ENCODE assay signal across 1 cellular context in genomic region chr15:73991726-73992593, GRCh38.
TF ChIP-seq lines count a peak whose summit lies in the region.

STOML1 (minus strand) TSS chr15:73992295; CDS start chr15:73992223, 72 bp downstream.

TF ChIP-seq in K562, 482 proteins besides CTCF, POLR2A, EP300 and RAD21 (continued from another document and continues in another):
- TF ChIP-seq CREB3L1 (IDR thresholded peaks at IDR 0.05; ENCODE audit: borderline replicate concordance, low read depth) (0 out of 2 replicates have a peak, but pooled peaks have one; percentile 53), ZNF639 (CRISPR knock-in tag; conservative IDR thresholded peaks at IDR 0.05 in 1 of 2, IDR thresholded peaks at IDR 0.05 in 1 of 2) (peak in 1 of 2 experiments; percentile 89; a peak in 2 of 4 replicates), ZKSCAN1 (IDR thresholded peaks at IDR 0.05; ENCODE audit: low read depth, low read length) (no peak), LCOR (CRISPR knock-in tag; IDR thresholded peaks at IDR 0.05) (no peak), ZMIZ1 (IDR thresholded peaks at IDR 0.05; ENCODE audit: low read depth in 2 of 2, low read length in 2 of 2) (no peak), THAP12 (CRISPR knock-in tag; IDR thresholded peaks at IDR 0.05) (peak; percentile 100), SAFB2 (IDR thresholded peaks at IDR 0.05; ENCODE audit: borderline replicate concordance, low read depth, low read length, severe bottlenecking) (no peak), HDAC1 (IDR thresholded peaks at IDR 0.05) (peak in 1 of 2 experiments; percentile 93; a peak in 2 of 4 replicates), PRMT5 (CRISPR knock-in tag; IDR thresholded peaks at IDR 0.05) (no peak), MCM2 (IDR thresholded peaks at IDR 0.05; ENCODE audit: low read depth) (no peak), VEZF1 (CRISPR knock-in tag; IDR thresholded peaks at IDR 0.05) (peak; percentile 91), TFAP4 (CRISPR knock-in tag; IDR thresholded peaks at IDR 0.05; ENCODE audit: borderline replicate concordance) (peak; percentile 51; the same call in 1 of the 2 replicates), MAFG (tag; conservative IDR thresholded peaks at IDR 0.05) (no peak), CAMTA2 (CRISPR knock-in tag; conservative IDR thresholded peaks at IDR 0.05) (0 out of 2 replicates have a peak, but pooled peaks have one; percentile 30), SMARCB1 (IDR thresholded peaks at IDR 0.05; ENCODE audit: insufficient read length, low read depth) (no peak), MAZ (CRISPR knock-in tag; conservative IDR thresholded peaks at IDR 0.05 in 1 of 2, IDR thresholded peaks at IDR 0.05 in 1 of 2) (peak; percentile 80 to 89), ZNF830 (CRISPR knock-in tag; IDR thresholded peaks at IDR 0.05) (no peak), HMGN3 (IDR thresholded peaks at IDR 0.05; ENCODE audit: borderline replicate concordance, extremely low read depth, insufficient read length, low read depth, low read length) (peak; percentile 87), CHD4 (IDR thresholded peaks at IDR 0.05; ENCODE audit: insufficient read depth, insufficient replicate concordance, low read depth, low read length, poor library complexity, severe bottlenecking) (no peak), NR2C2 (CRISPR knock-in tag; IDR thresholded peaks at IDR 0.05) (no peak), NR2C2 (tag; IDR thresholded peaks at IDR 0.05) (peak; percentile 68; the same call in 1 of the 2 replicates), ELF1 (tag; IDR thresholded peaks at IDR 0.05) (peak; percentile 98), FIP1L1 (IDR thresholded peaks at IDR 0.05; ENCODE audit: low read depth, low read length, poor library complexity, severe bottlenecking) (peak; percentile 49), ZNF263 (CRISPR knock-in tag; IDR thresholded peaks at IDR 0.05; ENCODE audit: borderline replicate concordance) (peak; percentile 42; the same call in 1 of the 2 replicates), ZNF354B (CRISPR knock-in tag; IDR thresholded peaks at IDR 0.05) (no peak), ZNF24 (IDR thresholded peaks at IDR 0.05) (peak; percentile 46; the same call in 1 of the 2 replicates), FOSL1 (tag; conservative IDR thresholded peaks at IDR 0.05) (no peak), ETV5 (CRISPR knock-in tag; IDR thresholded peaks at IDR 0.05; ENCODE audit: low read depth) (peak; percentile 58; the same call in 1 of the 2 replicates), HIVEP1 (CRISPR knock-in tag; IDR thresholded peaks at IDR 0.05) (no peak), YY1 (IDR thresholded peaks at IDR 0.05; ENCODE audit: borderline replicate concordance in 1 of 3, control insufficient read depth in 1 of 3, extremely low read depth in 1 of 3, insufficient read depth in 3 of 3, insufficient read length in 1 of 3, insufficient replicate concordance in 2 of 3, low read depth in 1 of 3, low read length in 2 of 3) (peak in 2 of 3 experiments; percentile 55 to 66), KLF1 (tag; IDR thresholded peaks at IDR 0.05) (peak; percentile 84), LARP7 (IDR thresholded peaks at IDR 0.05) (no peak), IRF1 (CRISPR knock-in tag; IDR thresholded peaks at IDR 0.05; ENCODE audit: borderline replicate concordance) (no peak), ZNF766 (CRISPR knock-in tag; conservative IDR thresholded peaks at IDR 0.05) (peak; percentile 74), CBFA2T2 (conservative IDR thresholded peaks at IDR 0.05) (peak; percentile 78), STAT6 (CRISPR knock-in tag; IDR thresholded peaks at IDR 0.05) (no peak; the same call in 1 of the 2 replicates), ZNF133 (CRISPR knock-in tag; IDR thresholded peaks at IDR 0.05) (no peak)
- TF ChIP-seq, protein P1, sequence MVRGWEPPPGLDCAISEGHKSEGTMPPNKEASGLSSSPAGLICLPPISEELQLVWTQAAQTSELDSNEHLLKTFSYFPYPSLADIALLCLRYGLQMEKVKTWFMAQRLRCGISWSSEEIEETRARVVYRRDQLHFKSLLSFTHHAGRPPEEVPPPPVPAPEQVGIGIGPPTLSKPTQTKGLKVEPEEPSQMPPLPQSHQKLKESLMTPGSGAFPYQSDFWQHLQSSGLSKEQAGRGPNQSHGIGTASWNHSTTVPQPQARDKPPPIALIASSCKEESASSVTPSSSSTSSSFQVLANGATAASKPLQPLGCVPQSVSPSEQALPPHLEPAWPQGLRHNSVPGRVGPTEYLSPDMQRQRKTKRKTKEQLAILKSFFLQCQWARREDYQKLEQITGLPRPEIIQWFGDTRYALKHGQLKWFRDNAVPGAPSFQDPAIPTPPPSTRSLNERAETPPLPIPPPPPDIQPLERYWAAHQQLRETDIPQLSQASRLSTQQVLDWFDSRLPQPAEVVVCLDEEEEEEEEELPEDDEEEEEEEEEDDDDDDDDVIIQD (CRISPR knock-in tag; IDR thresholded peaks at IDR 0.05), result peak; percentile 56; the same call in 1 of the 2 replicates
- TF ChIP-seq, protein P2, sequence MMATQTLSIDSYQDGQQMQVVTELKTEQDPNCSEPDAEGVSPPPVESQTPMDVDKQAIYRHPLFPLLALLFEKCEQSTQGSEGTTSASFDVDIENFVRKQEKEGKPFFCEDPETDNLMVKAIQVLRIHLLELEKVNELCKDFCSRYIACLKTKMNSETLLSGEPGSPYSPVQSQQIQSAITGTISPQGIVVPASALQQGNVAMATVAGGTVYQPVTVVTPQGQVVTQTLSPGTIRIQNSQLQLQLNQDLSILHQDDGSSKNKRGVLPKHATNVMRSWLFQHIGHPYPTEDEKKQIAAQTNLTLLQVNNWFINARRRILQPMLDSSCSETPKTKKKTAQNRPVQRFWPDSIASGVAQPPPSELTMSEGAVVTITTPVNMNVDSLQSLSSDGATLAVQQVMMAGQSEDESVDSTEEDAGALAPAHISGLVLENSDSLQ (IDR thresholded peaks at IDR 0.05), result no peak
- TF ChIP-seq, protein P3, sequence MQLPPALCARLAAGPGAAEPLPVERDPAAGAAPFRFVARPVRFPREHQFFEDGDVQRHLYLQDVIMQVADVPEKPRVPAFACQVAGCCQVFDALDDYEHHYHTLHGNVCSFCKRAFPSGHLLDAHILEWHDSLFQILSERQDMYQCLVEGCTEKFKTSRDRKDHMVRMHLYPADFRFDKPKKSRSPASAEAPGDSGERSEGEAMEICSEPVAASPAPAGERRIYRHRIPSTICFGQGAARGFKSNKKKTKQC (CRISPR knock-in tag; IDR thresholded peaks at IDR 0.05), result no peak
- TF ChIP-seq, protein P4, sequence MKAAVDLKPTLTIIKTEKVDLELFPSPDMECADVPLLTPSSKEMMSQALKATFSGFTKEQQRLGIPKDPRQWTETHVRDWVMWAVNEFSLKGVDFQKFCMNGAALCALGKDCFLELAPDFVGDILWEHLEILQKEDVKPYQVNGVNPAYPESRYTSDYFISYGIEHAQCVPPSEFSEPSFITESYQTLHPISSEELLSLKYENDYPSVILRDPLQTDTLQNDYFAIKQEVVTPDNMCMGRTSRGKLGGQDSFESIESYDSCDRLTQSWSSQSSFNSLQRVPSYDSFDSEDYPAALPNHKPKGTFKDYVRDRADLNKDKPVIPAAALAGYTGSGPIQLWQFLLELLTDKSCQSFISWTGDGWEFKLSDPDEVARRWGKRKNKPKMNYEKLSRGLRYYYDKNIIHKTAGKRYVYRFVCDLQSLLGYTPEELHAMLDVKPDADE (conservative IDR thresholded peaks at IDR 0.05; ENCODE audit: control insufficient read depth, low read depth, low read length), result peak; percentile 97
